Comparison of ENCODE assay signal across 9 cellular contexts in genomic region chr22:19886605-19887250, GRCh38. TPM values are rescaled to one million over a fixed set of nuclear protein-coding genes. Genes with fewer than 3 reads are reported as not detected.
A peak's percentile ranks its signal among the peaks of the same experiment; 100 is the strongest.
DNase-seq lines count a peak whose midpoint lies in the region; ATAC-seq and TF ChIP-seq lines count a peak whose summit lies in the region.
"Had no signal": no experiment of that assay in that cellular context is flagged by ENCODE, and none has a peak within 500 bp of the region (broad histone marks: within the 10 kb centered on the region; RNA-seq: fewer than 3 reads in every experiment).

No MANE protein-coding gene starts in this region.

- H3K9me3 Mint-ChIP-seq in activated naive CD4-positive, alpha-beta T cell treated with anti-CD3 and anti-CD28 coated beads for 36 hours: no peaks in the 10 kb centered on the region

- CTCF ChIA-PET in activated naive CD4-positive, alpha-beta T cell treated with anti-CD3 and anti-CD28 coated beads for 36 hours (lab: Charles Lee): interaction anchor here (0.6 to 3.4 kb wide), 4 partner anchors 24 to 709 kb away, joined by 3 to 14 read pairs (median 8); no protein-coding TSS in a partner anchor

- ATAC-seq in HG03354 (IDR thresholded peaks at IDR 0.05; ENCODE audit: poor library complexity, severe bottlenecking, unreplicated experiment): no peak

- H3K4me3 ChIP-seq in foreskin fibroblast (ENCODE audit: low read depth in 1 of 2, low read length in 2 of 2) (no peak overlapping the region), thymus (ENCODE audit: low read length) (no peak overlapping the region), sigmoid colon (no peak overlapping the region)

- H3K4me1 Mint-ChIP-seq in activated naive CD4-positive, alpha-beta T cell treated with anti-CD3 and anti-CD28 coated beads for 36 hours (ENCODE audit: low read depth): peaks cover 58% of the 10 kb centered on the region

- intact Hi-C loops in activated naive CD4-positive, alpha-beta T cell treated with anti-CD3 and anti-CD28 coated beads for 36 hours (cut with micrococcal nuclease): loop anchor here (1.0 to 2.0 kb wide), 2 partner anchors 31 to 60 kb away; no protein-coding TSS in a partner anchor
- intact Hi-C loops in sigmoid colon (cut with DNase I): no loop called here

- no peaks in the 10 kb centered on the region for H3K27me3 ChIP-seq in thymus (ENCODE audit: control insufficient read depth, insufficient read depth)
- H3K27me3 ChIP-seq in sigmoid colon: no peaks in the 10 kb centered on the region

- H3K9me3 ChIP-seq in thymus (ENCODE audit: control insufficient read depth) (no peaks in the 10 kb centered on the region), sigmoid colon (no peaks in the 10 kb centered on the region)

- H3K36me3 ChIP-seq in thymus (ENCODE audit: control insufficient read depth, insufficient read depth) (no peaks in the 10 kb centered on the region), sigmoid colon (peaks cover 0 to 5% (median 4%) of the 10 kb centered on the region in 4 donors)

- TF ChIP-seq CTCF in foreskin fibroblast (IDR thresholded peaks at IDR 0.05; ENCODE audit: low read depth, low read length): no peak
- no peak for TF ChIP-seq CTCF in sigmoid colon (IDR thresholded peaks at IDR 0.05)

- H3K4me1 ChIP-seq in thymus (ENCODE audit: control insufficient read depth, insufficient read depth, low read length) (peaks cover 57% of the 10 kb centered on the region), sigmoid colon (peaks cover 0 to 19% (median 10%) of the 10 kb centered on the region in 4 donors)

- peak overlapping the region; percentile 75 for H3K27ac Mint-ChIP-seq in activated naive CD4-positive, alpha-beta T cell treated with anti-CD3 and anti-CD28 coated beads for 36 hours

- peak; percentile 70 for DNase-seq in activated naive CD4-positive, alpha-beta T cell treated with anti-CD3 and anti-CD28 coated beads for 36 hours
- DNase-seq in activated naive CD4-positive, alpha-beta T cell treated with Interleukin-2 at 50 U/mL for 16 hours: no peak
- peak; percentile 31 for DNase-seq in activated CD4-positive, alpha-beta T cell treated with anti-CD3 and anti-CD28 coated beads for 1 hour
- DNase-seq in foreskin fibroblast (peak; percentile 81 to 88), ecto neural progenitor cell (ENCODE audit: low spot score) (no peak), sigmoid colon (no peak)
- DNase-seq: NCI-H345 had no signal

- no peaks in the 10 kb centered on the region for H3K27me3 Mint-ChIP-seq in activated naive CD4-positive, alpha-beta T cell treated with anti-CD3 and anti-CD28 coated beads for 36 hours (ENCODE audit: low read depth)

- no peaks in the 10 kb centered on the region for H3K36me3 Mint-ChIP-seq in activated naive CD4-positive, alpha-beta T cell treated with anti-CD3 and anti-CD28 coated beads for 36 hours (ENCODE audit: low read depth)

- TF ChIP-seq POLR2A in sigmoid colon (IDR thresholded peaks at IDR 0.05): no peak

- 46% methylated on average over 12 of the region's 12 CpGs for WGBS in thymus
- 62 to 84% methylated on average over 12 of the region's 12 CpGs for WGBS in sigmoid colon, 2 donors

- peak overlapping the region; percentile 0 for H3K4me3 Mint-ChIP-seq in activated naive CD4-positive, alpha-beta T cell treated with anti-CD3 and anti-CD28 coated beads for 36 hours

- no peak for TF ChIP-seq EP300 in sigmoid colon (IDR thresholded peaks at IDR 0.05)

- H3K27ac ChIP-seq in thymus (ENCODE audit: low read depth): peak overlapping the region; percentile 83
- peak overlapping the region in 1 of 4 donors; percentile 27 for H3K27ac ChIP-seq in sigmoid colon

RNA-seq across cellular contexts. Expression of gene GNB1L, which starts 32.1 kb away (rescaled TPM):
- 1 to 10 TPM; 8.8 to 9.8 TPM for total RNA-seq in activated naive CD4-positive, alpha-beta T cell treated with anti-CD3 and anti-CD28 coated beads for 36 hours
- polyA plus RNA-seq in thymus (11.2 TPM), sigmoid colon (1 to 10 TPM; 2.5 to 7.0 (median 3.0) TPM)
- 10 to 100 TPM in 1 of 4 donors, 1 to 10 TPM in 3; 3.6 to 15.0 (median 5.3) TPM for total RNA-seq in sigmoid colon

RNA-seq across cellular contexts. Expression of gene RTL10, which starts 32.1 kb away (rescaled TPM):
- 10 to 100 TPM; 10.9 to 11.9 TPM for total RNA-seq in activated naive CD4-positive, alpha-beta T cell treated with anti-CD3 and anti-CD28 coated beads for 36 hours
- polyA plus RNA-seq in thymus (20.8 TPM), sigmoid colon (1 to 10 TPM; 1.8 to 7.8 (median 2.8) TPM)
- 10 to 100 TPM in 1 of 4 donors, 1 to 10 TPM in 3; 6.6 to 15.0 (median 8.7) TPM for total RNA-seq in sigmoid colon

RNA-seq across cellular contexts. Expression of gene COMT, which starts 54.8 kb away (rescaled TPM):
- 10 to 100 TPM; 53.7 to 56.8 TPM for total RNA-seq in activated naive CD4-positive, alpha-beta T cell treated with anti-CD3 and anti-CD28 coated beads for 36 hours
- polyA plus RNA-seq in thymus (74.5 TPM), sigmoid colon (10 to 100 TPM; 62.5 to 97.6 (median 68.4) TPM)
- total RNA-seq in sigmoid colon: 100 to 1,000 TPM; 106 to 162 (median 112) TPM

RNA-seq across cellular contexts. Expression of gene TXNRD2, which starts 54.9 kb away (rescaled TPM):
- total RNA-seq in activated naive CD4-positive, alpha-beta T cell treated with anti-CD3 and anti-CD28 coated beads for 36 hours: 10 to 100 TPM; 22.9 to 23.6 TPM
- polyA plus RNA-seq in thymus: 24.2 TPM
- total RNA-seq in sigmoid colon: 10 to 100 TPM; 16.3 to 29.6 (median 21.1) TPM
- polyA plus RNA-seq in sigmoid colon: 10 to 100 TPM; 13.2 to 18.3 (median 16.6) TPM

Comparison
In these comparisons a context has a peak if more than half of its experiments do, and no peak if none do; other contexts are left out.
1. DNase-seq: peak in activated naive CD4-positive, alpha-beta T cell treated with anti-CD3 and anti-CD28 coated beads for 36 hours (single experiment), activated CD4-positive, alpha-beta T cell treated with anti-CD3 and anti-CD28 coated beads for 1 hour (single experiment) and foreskin fibroblast (2 of 2); none in activated naive CD4-positive, alpha-beta T cell treated with Interleukin-2 at 50 U/mL for 16 hours (single experiment), ecto neural progenitor cell (single experiment) and sigmoid colon (single experiment).